In genomic region chr5:113043491-113043931, GRCh38 we compare ENCODE assay signal across 11 cellular contexts.
A peak's percentile ranks its signal among the peaks of the same experiment; 100 is the strongest.
DNase-seq lines count a peak whose midpoint lies in the region; ATAC-seq and TF ChIP-seq lines count a peak whose summit lies in the region.
"Had no signal": no experiment of that assay in that cellular context is flagged by ENCODE, and none has a peak within 500 bp of the region (broad histone marks: within the 10 kb centered on the region; RNA-seq: fewer than 3 reads in every experiment).

No MANE protein-coding gene starts in this region.

- no peak overlapping the region for H3K27ac Mint-ChIP-seq in CD8-positive, alpha-beta memory T cell
- H3K27ac Mint-ChIP-seq in neural crest cell (ENCODE audit: unreplicated experiment) = no peak overlapping the region
- H3K27ac Mint-ChIP-seq: memory B cell; stimulated activated naive CD8-positive, alpha-beta T cell treated with anti-CD3 and anti-CD28 coated beads, Interleukin-15, Interleukin-2, amounts not matched to agents 100 ng/mL and 50 ng/mL, for 24 hours had no signal

- ATAC-seq in GM18873 (IDR thresholded peaks at IDR 0.05; ENCODE audit: low FRiP score, unreplicated experiment) (no peak), GM21786 (IDR thresholded peaks at IDR 0.05; ENCODE audit: unreplicated experiment) (no peak), GM21367 (IDR thresholded peaks at IDR 0.05; ENCODE audit: unreplicated experiment) (no peak)

- no peaks in the 10 kb centered on the region for H3K9me3 ChIP-seq in CD8-positive, alpha-beta memory T cell (ENCODE audit: low read length)

- no peak for DNase-seq in CD8-positive, alpha-beta memory T cell
- peak; percentile 15 for DNase-seq in NB4 (ENCODE audit: low read depth)
- DNase-seq in coronary artery (ENCODE audit: low spot score) = peak; percentile 64
- peak; percentile 25 for DNase-seq in neural crest cell (ENCODE audit: low read depth, low spot score)
- DNase-seq in NCI-H187 (lab: John Stamatoyannopoulos, UW) = no peak
- DNase-seq: NCI-H1092 had no signal

- no peak for TF ChIP-seq POLR2A in NB4 (IDR thresholded peaks at IDR 0.05; ENCODE audit: extremely low read depth, insufficient read length)

- H3K36me3 Mint-ChIP-seq in CD8-positive, alpha-beta memory T cell = peaks cover 0 to 4% (median 3%) of the 10 kb centered on the region in 3 donors
- H3K36me3 Mint-ChIP-seq in neural crest cell (ENCODE audit: low read depth) = peaks cover 3% of the 10 kb centered on the region

- POLR2A ChIA-PET in CD8-positive, alpha-beta memory T cell (lab: Charles Lee) = no interaction called here

- peaks cover 0 to 2% (median 0%) of the 10 kb centered on the region in 3 donors for H3K4me1 Mint-ChIP-seq in CD8-positive, alpha-beta memory T cell
- H3K4me1 Mint-ChIP-seq in neural crest cell = peaks cover 32% of the 10 kb centered on the region

- no peaks in the 10 kb centered on the region for H3K36me3 ChIP-seq in CD8-positive, alpha-beta memory T cell (ENCODE audit: insufficient read depth, low read length)

- H3K4me1 ChIP-seq in CD8-positive, alpha-beta memory T cell (ENCODE audit: insufficient read depth, low read length) = no peaks in the 10 kb centered on the region

- no peaks in the 10 kb centered on the region for H3K9me3 Mint-ChIP-seq in CD8-positive, alpha-beta memory T cell
- no peaks in the 10 kb centered on the region for H3K9me3 Mint-ChIP-seq in neural crest cell
- H3K9me3 Mint-ChIP-seq: memory B cell; stimulated activated naive CD8-positive, alpha-beta T cell treated with anti-CD3 and anti-CD28 coated beads, Interleukin-15, Interleukin-2, amounts not matched to agents 100 ng/mL and 50 ng/mL, for 24 hours had no signal

- no peaks in the 10 kb centered on the region for H3K27me3 Mint-ChIP-seq in CD8-positive, alpha-beta memory T cell
- no peaks in the 10 kb centered on the region for H3K27me3 Mint-ChIP-seq in neural crest cell (ENCODE audit: low read depth)
- H3K27me3 Mint-ChIP-seq: stimulated activated naive CD8-positive, alpha-beta T cell treated with anti-CD3 and anti-CD28 coated beads, Interleukin-15, Interleukin-2, amounts not matched to agents 100 ng/mL and 50 ng/mL, for 24 hours had no signal

- no peak overlapping the region for H3K4me3 ChIP-seq in CD8-positive, alpha-beta memory T cell (ENCODE audit: low read length)
- H3K4me3 ChIP-seq in NB4 (ENCODE audit: low read depth, low read length) (no peak overlapping the region), coronary artery (no peak overlapping the region)

- H3K27me3 ChIP-seq in CD8-positive, alpha-beta memory T cell (ENCODE audit: insufficient read depth, low read length, poor library complexity, severe bottlenecking) = no peaks in the 10 kb centered on the region

- H3K27ac ChIP-seq in CD8-positive, alpha-beta memory T cell (ENCODE audit: low read depth, low read length) = peak overlapping the region; percentile 65
- no peak overlapping the region for H3K27ac ChIP-seq in coronary artery

- TF ChIP-seq CTCF in NB4 (IDR thresholded peaks at IDR 0.05; ENCODE audit: low read depth, low read length) (peak; percentile 5), coronary artery (IDR thresholded peaks at IDR 0.05) (no peak), neural crest cell (conservative IDR thresholded peaks at IDR 0.05) (peak; percentile 41)

- H3K4me3 Mint-ChIP-seq in CD8-positive, alpha-beta memory T cell = no peak overlapping the region
- no peak overlapping the region for H3K4me3 Mint-ChIP-seq in neural crest cell
- H3K4me3 Mint-ChIP-seq: memory B cell; stimulated activated naive CD8-positive, alpha-beta T cell treated with anti-CD3 and anti-CD28 coated beads, Interleukin-15, Interleukin-2, amounts not matched to agents 100 ng/mL and 50 ng/mL, for 24 hours had no signal

- CTCF ChIA-PET in CD8-positive, alpha-beta memory T cell (lab: Charles Lee) = no interaction called here

Comparison
In these comparisons a context has a peak if more than half of its experiments do, and no peak if none do; other contexts are left out.
1. DNase-seq: peak in NB4 (single experiment), coronary artery (single experiment) and neural crest cell (single experiment); none in CD8-positive, alpha-beta memory T cell (0 of 5) and NCI-H187 (0 of 2).